In genomic region chr18:13531681-13532325, GRCh38 we compare ENCODE assay signal across 15 cellular contexts.
DNase-seq lines count a peak whose midpoint lies in the region; ATAC-seq and TF ChIP-seq lines count a peak whose summit lies in the region.
"Had no signal": no experiment of that assay in that cellular context is flagged by ENCODE, and none has a peak within 500 bp of the region (broad histone marks: within the 10 kb centered on the region; RNA-seq: fewer than 3 reads in every experiment).

No MANE protein-coding gene starts in this region.

- H3K27ac ChIP-seq in GM23338 (ENCODE audit: low read depth) (no peak overlapping the region), endodermal cell (ENCODE audit: low read depth, low read length) (no peak overlapping the region), vagina (no peak overlapping the region), breast epithelium (no peak overlapping the region)
- H3K27ac ChIP-seq: C4-2B had no signal

- no peak for TF ChIP-seq POLR2A in vagina (IDR thresholded peaks at IDR 0.05)
- no peak for TF ChIP-seq POLR2A in breast epithelium (IDR thresholded peaks at IDR 0.05)

- peaks cover 4% of the 10 kb centered on the region for H3K27me3 Mint-ChIP-seq in GM23338 (ENCODE audit: insufficient read depth, low read depth, poor library complexity)
- H3K27me3 Mint-ChIP-seq in endodermal cell (ENCODE audit: insufficient read depth): no peaks in the 10 kb centered on the region
- peaks cover 27% of the 10 kb centered on the region for H3K27me3 Mint-ChIP-seq in osteocyte (ENCODE audit: unreplicated experiment)
- H3K27me3 Mint-ChIP-seq: CD4-positive, alpha-beta T cell; IgD-negative memory B cell had no signal

- intact Hi-C loops in vagina (cut with DNase I) (no loop called here), breast epithelium (cut with DNase I; ENCODE audit: low total_unique reads) (no loop called here)

- no peak for TF ChIP-seq CTCF in GM23338 (conservative IDR thresholded peaks at IDR 0.05; ENCODE audit: low read depth in 2 of 2)
- no peak for TF ChIP-seq CTCF in endodermal cell (conservative IDR thresholded peaks at IDR 0.05)
- TF ChIP-seq CTCF in osteocyte (IDR thresholded peaks at IDR 0.05): no peak
- TF ChIP-seq CTCF in vagina (IDR thresholded peaks at IDR 0.05): no peak
- TF ChIP-seq CTCF in breast epithelium (IDR thresholded peaks at IDR 0.05): no peak

- H3K9me2 ChIP-seq in GM23338 (ENCODE audit: insufficient read depth): no peaks in the 10 kb centered on the region

- H3K4me1 Mint-ChIP-seq in GM23338: no peaks in the 10 kb centered on the region
- H3K4me1 Mint-ChIP-seq in endodermal cell: peaks cover 4% of the 10 kb centered on the region
- H3K4me1 Mint-ChIP-seq in osteocyte (ENCODE audit: unreplicated experiment): no peaks in the 10 kb centered on the region

- no peaks in the 10 kb centered on the region for H3F3A ChIP-seq in GM23338 (replicated peaks; ENCODE audit: low read depth)

- no peaks in the 10 kb centered on the region for H3K79me2 ChIP-seq in GM23338 (replicated peaks; ENCODE audit: insufficient read depth)

- 90% methylated on average over 12 to 16 of the region's 17 CpGs for WGBS in endodermal cell (ENCODE audit: insufficient coverage in 1 of 2, insufficient read length in 1 of 2), 2 experiments

- H3K27me3 ChIP-seq in GM23338 (ENCODE audit: insufficient read depth) (no peaks in the 10 kb centered on the region), endodermal cell (ENCODE audit: control insufficient read depth, insufficient read depth, low read length, poor library complexity, severe bottlenecking) (no peaks in the 10 kb centered on the region), vagina (no peaks in the 10 kb centered on the region), breast epithelium (no peaks in the 10 kb centered on the region)
- H3K27me3 ChIP-seq: BE2C had no signal

- H3K4me3 ChIP-seq in GM23338 (no peak overlapping the region), endodermal cell (ENCODE audit: low read length) (no peak overlapping the region), vagina (no peak overlapping the region), breast epithelium (no peak overlapping the region)

- H2AFZ ChIP-seq in GM23338: no peak overlapping the region

- no peaks in the 10 kb centered on the region for H4K20me1 ChIP-seq in GM23338 (replicated peaks; ENCODE audit: insufficient read depth)

- no peak overlapping the region for H3K4me2 ChIP-seq in GM23338

- H3K9me3 Mint-ChIP-seq in GM23338 (no peaks in the 10 kb centered on the region), endodermal cell (no peaks in the 10 kb centered on the region), osteocyte (ENCODE audit: unreplicated experiment) (no peaks in the 10 kb centered on the region)
- H3K9me3 Mint-ChIP-seq: CD4-positive, alpha-beta T cell; H9; IgD-negative memory B cell had no signal

- peak; percentile 55; the same call in 2 of the 3 replicates for ATAC-seq in GM23338

- H3K4me1 ChIP-seq in GM23338 (ENCODE audit: insufficient read depth) (no peaks in the 10 kb centered on the region), endodermal cell (ENCODE audit: control insufficient read depth, insufficient read depth, low read length) (no peaks in the 10 kb centered on the region), vagina (peaks cover 15% of the 10 kb centered on the region), breast epithelium (no peaks in the 10 kb centered on the region)
- H3K4me1 ChIP-seq: BE2C, Caco-2 had no signal

- no peak for DNase-seq in GM23338 (ENCODE audit: low spot score)
- DNase-seq in endodermal cell: peak; percentile 45
- DNase-seq in osteocyte (ENCODE audit: extremely low spot score, unreplicated experiment): peak; percentile 77
- DNase-seq in vagina (ENCODE audit: extremely low spot score in 2 of 2): peak; percentile 55 to 76
- DNase-seq in UCSD-AML1 (lab: John Stamatoyannopoulos, UW; ENCODE audit: unreplicated experiment): no peak
- no peak for DNase-seq in breast epithelium (ENCODE audit: low spot score in 2 of 2)
- no peak for DNase-seq in NCI-H2107 (lab: John Stamatoyannopoulos, UW)
- DNase-seq: ACHN; BE2C; Caco-2; CD4-positive, alpha-beta T cell; GOT3; H9 had no signal

- H3K36me3 Mint-ChIP-seq in GM23338 (ENCODE audit: low read depth): no peaks in the 10 kb centered on the region
- H3K36me3 Mint-ChIP-seq in endodermal cell (ENCODE audit: low read depth): no peaks in the 10 kb centered on the region
- no peaks in the 10 kb centered on the region for H3K36me3 Mint-ChIP-seq in osteocyte (ENCODE audit: unreplicated experiment)

- no peaks in the 10 kb centered on the region for H3K9me3 ChIP-seq in endodermal cell (ENCODE audit: control insufficient read depth, low read length)
- no peaks in the 10 kb centered on the region for H3K9me3 ChIP-seq in vagina
- no peaks in the 10 kb centered on the region for H3K9me3 ChIP-seq in breast epithelium
- H3K9me3 ChIP-seq: BE2C, Caco-2 had no signal

- H3K4me3 Mint-ChIP-seq in GM23338 (no peak overlapping the region), endodermal cell (no peak overlapping the region), osteocyte (ENCODE audit: unreplicated experiment) (no peak overlapping the region)
- H3K4me3 Mint-ChIP-seq: CD4-positive, alpha-beta T cell; H9; IgD-negative memory B cell had no signal

- H3K9ac ChIP-seq in endodermal cell (ENCODE audit: extremely low read depth, low read length, poor library complexity, severe bottlenecking): no peak overlapping the region

- H3K36me3 ChIP-seq in GM23338 (ENCODE audit: insufficient read depth) (no peaks in the 10 kb centered on the region), endodermal cell (ENCODE audit: control insufficient read depth, insufficient read depth, low read length) (no peaks in the 10 kb centered on the region), vagina (no peaks in the 10 kb centered on the region), breast epithelium (no peaks in the 10 kb centered on the region)
- H3K36me3 ChIP-seq: BE2C had no signal

- H3K27ac Mint-ChIP-seq in GM23338 (no peak overlapping the region), endodermal cell (no peak overlapping the region), osteocyte (ENCODE audit: unreplicated experiment) (no peak overlapping the region)
- H3K27ac Mint-ChIP-seq: CD4-positive, alpha-beta T cell; H9; IgD-negative memory B cell had no signal

TF ChIP-seq in GM23338, 12 proteins besides CTCF, POLR2A, EP300 and RAD21 (continues in another document):
- TF ChIP-seq ZNF114 (CRISPR knock-in tag; IDR thresholded peaks at IDR 0.05): no peak
- TF ChIP-seq ZNF331 (CRISPR knock-in tag; IDR thresholded peaks at IDR 0.05; ENCODE audit: low read depth): no peak
- TF ChIP-seq NANOG (IDR thresholded peaks at IDR 0.05; ENCODE audit: borderline replicate concordance): no peak
- TF ChIP-seq EZH2 (IDR thresholded peaks at IDR 0.05; ENCODE audit: low read depth, unreplicated experiment): no peak

Comparison
In these comparisons a context has a peak if more than half of its experiments do, and no peak if none do; other contexts are left out.
1. DNase-seq: peak in endodermal cell (single experiment), osteocyte (single experiment) and vagina (2 of 2); none in GM23338 (single experiment), UCSD-AML1 (single experiment), breast epithelium (0 of 2) and NCI-H2107 (single experiment).